Comparison of ENCODE assay signal across 21 cellular contexts in genomic region chr13:52991344-52992020, GRCh38. TPM values are rescaled to one million over a fixed set of nuclear protein-coding genes. Genes with fewer than 3 reads are reported as not detected.
DNase-seq lines count a peak whose midpoint lies in the region; ATAC-seq, FAIRE-seq and TF ChIP-seq lines count a peak whose summit lies in the region.
"Had no signal": no experiment of that assay in that cellular context is flagged by ENCODE, and none has a peak within 500 bp of the region (broad histone marks: within the 10 kb centered on the region; RNA-seq: fewer than 3 reads in every experiment).

No MANE protein-coding gene starts in this region.

- peak overlapping the region; percentile 81 for H3K27ac ChIP-seq in VCaP
- no peak overlapping the region for H3K27ac ChIP-seq in esophagus muscularis mucosa (replicated peaks in 1 of 4)
- H3K27ac ChIP-seq: GM23248 had no signal

- H3K27me3 ChIP-seq in esophagus muscularis mucosa (no peaks in the 10 kb centered on the region), Caco-2 (replicated peaks; ENCODE audit: control insufficient read depth, insufficient read depth, low read length) (no peaks in the 10 kb centered on the region; the same call in 1 of the 2 replicates)
- H3K27me3 ChIP-seq: BE2C had no signal

- H3K9me3 Mint-ChIP-seq in Caco-2 (ENCODE audit: unreplicated experiment) = no peaks in the 10 kb centered on the region
- H3K9me3 Mint-ChIP-seq: CD8-positive, alpha-beta memory T cell had no signal

- CTCF ChIA-PET in Caco-2 (lab: Charles Lee) = no interaction called here

- H3K4me3 ChIP-seq in esophagus muscularis mucosa (no peak overlapping the region), Caco-2 (ENCODE audit: low read depth, low read length) (no peak overlapping the region)
- H3K4me3 ChIP-seq: GM23248 had no signal

- no peak for TF ChIP-seq CTCF in VCaP (conservative IDR thresholded peaks at IDR 0.05)
- no peak for TF ChIP-seq CTCF in esophagus muscularis mucosa (IDR thresholded peaks at IDR 0.05)
- no peak for TF ChIP-seq CTCF in Caco-2 (IDR thresholded peaks at IDR 0.05; ENCODE audit: insufficient read depth in 1 of 2, low read depth in 1 of 2, low read length in 1 of 2, severe bottlenecking in 1 of 2, unreplicated experiment in 1 of 2)

- WGBS in esophagus muscularis mucosa = 89% methylated on average over 13 of the region's 13 CpGs

- FAIRE-seq in frontal cortex (lab: Jason Lieb, UNC) = no peak
- FAIRE-seq: A204.1, D721Med had no signal

- no peak for TF ChIP-seq EP300 in esophagus muscularis mucosa (IDR thresholded peaks at IDR 0.05)

- no peak for TF ChIP-seq POLR2A in esophagus muscularis mucosa (IDR thresholded peaks at IDR 0.05; ENCODE audit: low read depth)

- no peak overlapping the region for H3K4me3 Mint-ChIP-seq in Caco-2 (ENCODE audit: unreplicated experiment)
- H3K4me3 Mint-ChIP-seq: CD4-positive, CD25-positive, alpha-beta regulatory T cell; CD8-positive, alpha-beta memory T cell; HFFc6 had no signal

- H3K9me3 ChIP-seq in esophagus muscularis mucosa (no peaks in the 10 kb centered on the region), Caco-2 (no peaks in the 10 kb centered on the region)
- H3K9me3 ChIP-seq: BE2C had no signal

- peaks cover 7% of the 10 kb centered on the region for H3K27me3 Mint-ChIP-seq in Caco-2 (ENCODE audit: insufficient read depth, unreplicated experiment)

- no TSS peak for BruUV-seq in Caco-2 (replicated peaks; lab: Mats Ljungman, UMichigan)

- POLR2A ChIA-PET in Caco-2 (lab: Charles Lee) = no interaction called here

- intact Hi-C loops in esophagus muscularis mucosa (cut with DNase I) = no loop called here
- intact Hi-C loops in Caco-2 (cut with micrococcal nuclease; ENCODE audit: unreplicated experiment) = no loop called here

- DNase-seq in HT1080 (ENCODE audit: low read depth) (peak; percentile 27), esophagus muscularis mucosa (ENCODE audit: extremely low spot score) (peak; percentile 77), NCI-H510A treated with DMSO at 0.1 percent for 48 hours (lab: John Stamatoyannopoulos, UW) (no peak), Caco-2 (no peak), frontal cortex (ENCODE audit: low spot score in 2 of 2) (no peak)
- DNase-seq: ACHN; BE2C; C1 segment of cervical spinal cord; CD4-positive, CD25-positive, alpha-beta regulatory T cell; CD8-positive, alpha-beta memory T cell; COR-L47; GF-D8; GM23248; H7; HFFc6; KG1 had no signal

- no peak for ATAC-seq in GM19397 (IDR thresholded peaks at IDR 0.05; ENCODE audit: unreplicated experiment)
- ATAC-seq: HCT116 had no signal

- no peaks in the 10 kb centered on the region for H3K4me1 Mint-ChIP-seq in Caco-2 (ENCODE audit: low read depth, unreplicated experiment)
- H3K4me1 Mint-ChIP-seq: CD4-positive, CD25-positive, alpha-beta regulatory T cell had no signal

- no peaks in the 10 kb centered on the region for H3K36me3 ChIP-seq in esophagus muscularis mucosa
- H3K36me3 ChIP-seq in Caco-2 (ENCODE audit: control insufficient read depth, insufficient read depth, low read length) = no peaks in the 10 kb centered on the region
- H3K36me3 ChIP-seq: BE2C had no signal

- no peak overlapping the region for H3K27ac Mint-ChIP-seq in Caco-2 (ENCODE audit: unreplicated experiment)
- H3K27ac Mint-ChIP-seq: CD4-positive, CD25-positive, alpha-beta regulatory T cell; CD8-positive, alpha-beta memory T cell; HFFc6 had no signal

- no peaks in the 10 kb centered on the region for H3K36me3 Mint-ChIP-seq in Caco-2 (ENCODE audit: insufficient read depth, unreplicated experiment)
- H3K36me3 Mint-ChIP-seq: CD4-positive, CD25-positive, alpha-beta regulatory T cell; CD8-positive, alpha-beta memory T cell had no signal

- no peaks in the 10 kb centered on the region for H3K4me1 ChIP-seq in esophagus muscularis mucosa
- no peaks in the 10 kb centered on the region for H3K4me1 ChIP-seq in Caco-2
- H3K4me1 ChIP-seq: BE2C had no signal

RNA-seq across cellular contexts. Expression of gene OLFM4, which starts 37.1 kb away (rescaled TPM):
- not detected in 2 replicates for total RNA-seq in HT1080 (2014; rRNA removed; shearing (Covaris generic))
- polyA plus RNA-seq in HT1080 (2015; cell fraction: cytosol; rRNA removed) = not detected in 2 replicates
- polyA plus RNA-seq in HT1080 (2015; cell fraction: nucleus; rRNA removed) = not detected in 2 replicates
- under 1 TPM in 3 of 4 donors, not detected in 1; under 0.01 to 0.66 (median 0.13) TPM for total RNA-seq in esophagus muscularis mucosa
- not detected in 2 replicates for total RNA-seq in Caco-2 (2022)
- total RNA-seq in frontal cortex = 0.41 TPM
- total RNA-seq: CD4-positive, CD25-positive, alpha-beta regulatory T cell; CD8-positive, alpha-beta memory T cell; GM23248; H7; HFFc6 had no signal
- polyA plus RNA-seq: CD4-positive, CD25-positive, alpha-beta regulatory T cell; CD8-positive, alpha-beta memory T cell; GM23248 had no signal

Comparison
In these comparisons a context has a peak if more than half of its experiments do, and no peak if none do; other contexts are left out.
1. DNase-seq: peak in HT1080 (single experiment) and esophagus muscularis mucosa (single experiment); none in NCI-H510A treated with DMSO at 0.1 percent for 48 hours (single experiment), Caco-2 (0 of 2) and frontal cortex (0 of 2).